In the genomic region with DNA sequence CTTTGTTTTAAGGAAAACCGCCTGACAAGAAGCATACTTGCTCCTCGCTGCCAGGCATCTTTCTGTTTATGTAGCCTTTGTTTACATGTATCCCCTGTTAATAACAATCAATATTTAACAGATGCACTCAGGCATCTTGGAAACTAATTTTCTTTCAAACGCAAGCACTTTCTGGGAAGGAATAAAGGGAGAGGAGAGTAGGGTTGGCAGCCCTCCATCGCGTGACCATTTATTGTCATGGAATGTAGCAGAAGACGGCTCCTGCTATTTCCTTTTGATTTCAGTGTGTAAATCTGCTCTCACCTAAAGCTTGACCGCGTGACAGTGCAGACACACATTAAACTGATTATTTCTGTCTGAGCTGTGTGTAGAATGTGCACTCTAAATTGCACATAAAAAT, we compare ENCODE assay signal across 16 cellular contexts.
DNase-seq lines count a peak whose midpoint lies in the region; TF ChIP-seq lines count a peak whose summit lies in the region.
"Had no signal": no experiment of that assay in that cellular context is flagged by ENCODE, and none has a peak within 500 bp of the region (broad histone marks: within the 10 kb centered on the region; RNA-seq: fewer than 3 reads in every experiment).

No MANE protein-coding gene starts in this region.

- H3K27me3 ChIP-seq in WERI-Rb-1 (ENCODE audit: insufficient read depth, low read depth, severe bottlenecking) (no peaks in the 10 kb centered on the region), hepatocyte (no peaks in the 10 kb centered on the region), subcutaneous abdominal adipose tissue (ENCODE audit: control insufficient read depth in 5 of 5, insufficient read depth in 4 of 5, low read length in 5 of 5) (peaks cover 0 to 8% (median 6%) of the 10 kb centered on the region in 5 donors)

- H2AFZ ChIP-seq in hepatocyte (no peak overlapping the region), OCI-LY7 (ENCODE audit: low read length) (no peak overlapping the region)

- H4K20me1 ChIP-seq in hepatocyte (ENCODE audit: insufficient read depth, poor library complexity, severe bottlenecking) (no peaks in the 10 kb centered on the region), OCI-LY7 (ENCODE audit: insufficient read depth, low read length) (no peaks in the 10 kb centered on the region)

- WGBS in hepatocyte (ENCODE audit: low lambda C conversion rate, missing lambda C conversion rate) = 42% methylated on average over 8 of the region's 8 CpGs

- H3K27ac ChIP-seq in WERI-Rb-1 = peak overlapping the region; percentile 46; the same call in 1 of the 2 replicates
- H3K27ac ChIP-seq in hepatocyte = peak overlapping the region; percentile 96
- H3K27ac ChIP-seq in subcutaneous abdominal adipose tissue (ENCODE audit: low read depth, low read length) = no peak overlapping the region
- H3K27ac ChIP-seq in OCI-LY7 (ENCODE audit: low read depth, low read length, poor library complexity, severe bottlenecking) = no peak overlapping the region
- H3K27ac ChIP-seq: 22Rv1, VCaP had no signal

- H3K4me1 ChIP-seq in hepatocyte (ENCODE audit: insufficient read depth) (peaks cover 13% of the 10 kb centered on the region), subcutaneous abdominal adipose tissue (ENCODE audit: control insufficient read depth in 5 of 5, insufficient read depth in 5 of 5, low read length in 5 of 5) (peaks cover 0 to 12% (median 2%) of the 10 kb centered on the region in 5 donors), OCI-LY7 (ENCODE audit: insufficient read depth, low read length, poor library complexity, severe bottlenecking) (no peaks in the 10 kb centered on the region)

- H3K4me3 Mint-ChIP-seq in activated CD4-positive, alpha-beta memory T cell treated with anti-CD3 and anti-CD28 coated beads, Interleukin-2, amount 10 ng/mL, durations not matched to agents 7 days and 5 days = no peak overlapping the region
- H3K4me3 Mint-ChIP-seq: activated naive CD8-positive, alpha-beta T cell treated with anti-CD3 and anti-CD28 coated beads, Interleukin-2, amount 10 ng/mL, durations not matched to agents 7 days and 5 days; naive thymus-derived CD4-positive, alpha-beta T cell had no signal

- H3K79me2 ChIP-seq in hepatocyte (no peaks in the 10 kb centered on the region), OCI-LY7 (ENCODE audit: insufficient read depth, low read depth, low read length) (no peaks in the 10 kb centered on the region)

- DNase-seq in DMS79 treated with DMSO at 0.1 percent for 48 hours (lab: John Stamatoyannopoulos, UW) = peak; percentile 13
- no peak for DNase-seq in DMS79 (lab: John Stamatoyannopoulos, UW)
- DNase-seq in WERI-Rb-1 = no peak
- peak; percentile 76 for DNase-seq in hepatocyte (ENCODE audit: low spot score)
- no peak for DNase-seq in OCI-LY7 (ENCODE audit: low spot score)
- DNase-seq in middle frontal gyrus (ENCODE audit: extremely low spot score, low spot score) = no peak
- no peak for DNase-seq in activated CD4-positive, alpha-beta memory T cell treated with anti-CD3 and anti-CD28 coated beads, Interleukin-2, amount 10 ng/mL, durations not matched to agents 7 days and 5 days
- DNase-seq: activated naive CD8-positive, alpha-beta T cell treated with anti-CD3 and anti-CD28 coated beads, Interleukin-2, amount 10 ng/mL, durations not matched to agents 7 days and 5 days; kidney glomerular epithelial cell; naive thymus-derived CD4-positive, alpha-beta T cell; NCI-H1694; NCI-H774; SIG-M5 had no signal

- H3K4me2 ChIP-seq in hepatocyte = peak overlapping the region; percentile 62
- no peak overlapping the region for H3K4me2 ChIP-seq in OCI-LY7 (ENCODE audit: low read length)

- POLR2A ChIA-PET in OCI-LY7 (lab: Charles Lee) = no interaction called here
- POLR2A ChIA-PET in activated CD4-positive, alpha-beta memory T cell treated with anti-CD3 and anti-CD28 coated beads, Interleukin-2, amount 10 ng/mL, durations not matched to agents 7 days and 5 days (lab: Charles Lee) = no interaction called here

- no peaks in the 10 kb centered on the region for H3K4me1 Mint-ChIP-seq in activated CD4-positive, alpha-beta memory T cell treated with anti-CD3 and anti-CD28 coated beads, Interleukin-2, amount 10 ng/mL, durations not matched to agents 7 days and 5 days
- H3K4me1 Mint-ChIP-seq: activated naive CD8-positive, alpha-beta T cell treated with anti-CD3 and anti-CD28 coated beads, Interleukin-2, amount 10 ng/mL, durations not matched to agents 7 days and 5 days; naive thymus-derived CD4-positive, alpha-beta T cell had no signal

- TF ChIP-seq CTCF in WERI-Rb-1 (IDR thresholded peaks at IDR 0.05; ENCODE audit: low read depth, low read length) = no peak
- TF ChIP-seq CTCF in hepatocyte (IDR thresholded peaks at IDR 0.05; ENCODE audit: poor library complexity) = no peak
- no peak for TF ChIP-seq CTCF in OCI-LY7 (conservative IDR thresholded peaks at IDR 0.05; ENCODE audit: low read length)

- H3K9me3 Mint-ChIP-seq in activated CD4-positive, alpha-beta memory T cell treated with anti-CD3 and anti-CD28 coated beads, Interleukin-2, amount 10 ng/mL, durations not matched to agents 7 days and 5 days = peaks cover 3% of the 10 kb centered on the region
- H3K9me3 Mint-ChIP-seq: activated naive CD8-positive, alpha-beta T cell treated with anti-CD3 and anti-CD28 coated beads, Interleukin-2, amount 10 ng/mL, durations not matched to agents 7 days and 5 days had no signal

- BruUV-seq in OCI-LY7 (replicated peaks; lab: Mats Ljungman, UMichigan) = no TSS peak

- H3K36me3 Mint-ChIP-seq in activated CD4-positive, alpha-beta memory T cell treated with anti-CD3 and anti-CD28 coated beads, Interleukin-2, amount 10 ng/mL, durations not matched to agents 7 days and 5 days (ENCODE audit: low read depth) = no peaks in the 10 kb centered on the region
- H3K36me3 Mint-ChIP-seq: activated naive CD8-positive, alpha-beta T cell treated with anti-CD3 and anti-CD28 coated beads, Interleukin-2, amount 10 ng/mL, durations not matched to agents 7 days and 5 days; naive thymus-derived CD4-positive, alpha-beta T cell had no signal

- H3K27me3 Mint-ChIP-seq in activated CD4-positive, alpha-beta memory T cell treated with anti-CD3 and anti-CD28 coated beads, Interleukin-2, amount 10 ng/mL, durations not matched to agents 7 days and 5 days = no peaks in the 10 kb centered on the region
- H3K27me3 Mint-ChIP-seq: activated naive CD8-positive, alpha-beta T cell treated with anti-CD3 and anti-CD28 coated beads, Interleukin-2, amount 10 ng/mL, durations not matched to agents 7 days and 5 days had no signal

- H3K27ac Mint-ChIP-seq in activated CD4-positive, alpha-beta memory T cell treated with anti-CD3 and anti-CD28 coated beads, Interleukin-2, amount 10 ng/mL, durations not matched to agents 7 days and 5 days = no peak overlapping the region
- H3K27ac Mint-ChIP-seq: activated naive CD8-positive, alpha-beta T cell treated with anti-CD3 and anti-CD28 coated beads, Interleukin-2, amount 10 ng/mL, durations not matched to agents 7 days and 5 days; naive thymus-derived CD4-positive, alpha-beta T cell had no signal

- no peaks in the 10 kb centered on the region for H3K36me3 ChIP-seq in WERI-Rb-1
- H3K36me3 ChIP-seq in hepatocyte (replicated peaks; ENCODE audit: insufficient read depth, low read depth) = no peaks in the 10 kb centered on the region
- H3K36me3 ChIP-seq in subcutaneous abdominal adipose tissue (ENCODE audit: control insufficient read depth in 5 of 5, insufficient read depth in 5 of 5, low read length in 5 of 5) = no peaks in the 10 kb centered on the region
- no peaks in the 10 kb centered on the region for H3K36me3 ChIP-seq in OCI-LY7 (ENCODE audit: insufficient read depth, low read length)

- no peak overlapping the region for H3K4me3 ChIP-seq in WERI-Rb-1 (ENCODE audit: low read depth, low read length)
- no peak overlapping the region for H3K4me3 ChIP-seq in hepatocyte
- peak overlapping the region in 3 of 5 donors; percentile 6 to 25 (median 12) for H3K4me3 ChIP-seq in subcutaneous abdominal adipose tissue (ENCODE audit: low read depth in 1 of 5, low read length in 5 of 5)
- no peak overlapping the region for H3K4me3 ChIP-seq in OCI-LY7 (ENCODE audit: low read depth, low read length, poor library complexity, severe bottlenecking)

- no peaks in the 10 kb centered on the region for H3K9me3 ChIP-seq in WERI-Rb-1 (ENCODE audit: severe bottlenecking)
- H3K9me3 ChIP-seq in hepatocyte (ENCODE audit: low read depth) = no peaks in the 10 kb centered on the region
- no peaks in the 10 kb centered on the region for H3K9me3 ChIP-seq in subcutaneous abdominal adipose tissue (ENCODE audit: control insufficient read depth in 5 of 5, low read length in 5 of 5)
- H3K9me3 ChIP-seq in OCI-LY7 (ENCODE audit: low read length) = no peaks in the 10 kb centered on the region

- CTCF ChIA-PET in OCI-LY7 (lab: Charles Lee; ENCODE audit: unreplicated experiment) = no interaction called here
- CTCF ChIA-PET in activated CD4-positive, alpha-beta memory T cell treated with anti-CD3 and anti-CD28 coated beads, Interleukin-2, amount 10 ng/mL, durations not matched to agents 7 days and 5 days (lab: Charles Lee) = no interaction called here

- H3K9me2 ChIP-seq in hepatocyte (replicated peaks; ENCODE audit: insufficient read depth) (no peaks in the 10 kb centered on the region), OCI-LY7 (ENCODE audit: insufficient read depth, low read length) (no peaks in the 10 kb centered on the region)

- H3K9ac ChIP-seq in subcutaneous abdominal adipose tissue (ENCODE audit: low read length in 5 of 5) = no peak overlapping the region

- intact Hi-C loops in OCI-LY7 (cut with micrococcal nuclease; ENCODE audit: unreplicated experiment) = no loop called here

Comparison
In these comparisons a context has a peak if more than half of its experiments do, and no peak if none do; other contexts are left out.
1. DNase-seq: peak in DMS79 treated with DMSO at 0.1 percent for 48 hours (single experiment) and hepatocyte (single experiment); none in DMS79 (single experiment), WERI-Rb-1 (single experiment), OCI-LY7 (single experiment), middle frontal gyrus (single experiment) and activated CD4-positive, alpha-beta memory T cell treated with anti-CD3 and anti-CD28 coated beads, Interleukin-2, amount 10 ng/mL, durations not matched to agents 7 days and 5 days (single experiment).
2. H3K27ac ChIP-seq: peak in WERI-Rb-1 (single experiment) and hepatocyte (single experiment); none in subcutaneous abdominal adipose tissue (single experiment) and OCI-LY7 (single experiment).
3. H3K4me3 ChIP-seq: peak in subcutaneous abdominal adipose tissue (3 of 5); none in WERI-Rb-1 (single experiment), hepatocyte (single experiment) and OCI-LY7 (single experiment).